1 cellular context compared by ENCODE assay signal in genomic region chrX:104134583-104135261, GRCh38.
TF ChIP-seq lines count a peak whose summit lies in the region.

No MANE protein-coding gene starts in this region.

TF ChIP-seq in GM12878, 131 proteins besides CTCF, POLR2A, EP300 and RAD21:
- TF ChIP-seq BMI1 (IDR thresholded peaks at IDR 0.05; ENCODE audit: borderline replicate concordance) (no peak), SPI1 (IDR thresholded peaks at IDR 0.05; ENCODE audit: borderline replicate concordance, insufficient read depth, low read depth, low read length) (0 out of 2 replicates have a peak, but pooled peaks have one; percentile 10)
